ENCODE assay signal across 27 cellular contexts in the genomic region with DNA sequence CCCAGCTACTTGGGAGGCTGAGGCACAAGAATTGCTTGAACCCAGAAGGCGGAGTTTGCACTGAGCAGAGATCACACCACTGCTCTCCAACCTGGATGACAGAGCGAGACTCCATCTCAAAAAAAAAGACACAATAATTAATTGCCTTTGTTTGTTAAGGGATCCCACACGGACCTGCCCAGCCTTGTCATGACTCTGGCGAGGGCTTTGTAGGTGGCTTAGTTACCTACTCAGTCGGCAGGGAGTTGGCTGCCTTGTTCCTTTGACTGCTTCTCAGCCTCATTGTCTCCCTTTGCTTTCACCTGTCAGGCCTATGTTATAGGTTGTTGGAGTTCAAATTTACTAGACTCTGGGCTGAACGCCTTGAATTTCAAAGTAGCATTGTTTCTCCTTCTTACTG.
"Had no signal": no experiment of that assay in that cellular context is flagged by ENCODE, and none has a peak within 500 bp of the region (broad histone marks: within the 10 kb centered on the region; RNA-seq: fewer than 3 reads in every experiment).

No MANE protein-coding gene starts in this region.

- H3K27me3 ChIP-seq: ascending aorta, cardiac muscle cell had no signal

- DNase-seq: activated B cell treated with CpG ODN at 0.5 μM for 24 hours; activated CD4-positive, alpha-beta memory T cell treated with anti-CD3 and anti-CD28 coated beads for 36 hours; activated CD4-positive, alpha-beta T cell treated with anti-CD3 and anti-CD28 coated beads for 4 hours; activated CD4-positive, alpha-beta T cell treated with anti-CD3 and anti-CD28 coated beads, Interleukin-2, amount 10 ng/mL, durations not matched to agents 24 days and 14 days; activated CD4-positive, alpha-beta T cell treated with anti-CD3 and anti-CD28 coated beads, Interleukin-2, amount 50 U/mL, for 1 hour; activated CD4-positive, alpha-beta T cell treated with anti-CD3 and anti-CD28 coated beads, Interleukin-2, amount 50 U/mL, for 4 hours; activated CD4-positive, CD25-positive, alpha-beta regulatory T cell treated with anti-CD3 and anti-CD28 coated beads, Interleukin-2, amount 50 U/mL, for 72 hours; activated CD8-positive, alpha-beta memory T cell treated with anti-CD3 and anti-CD28 coated beads, Interleukin-2, amount 50 U/mL, for 4 hours; activated CD8-positive, alpha-beta T cell treated with anti-CD3 and anti-CD28 coated beads for 36 hours; activated effector memory CD4-positive, alpha-beta T cell treated with Interleukin-2 at 50 U/mL for 16 hours; activated gamma-delta T cell; activated naive CD4-positive, alpha-beta T cell treated with anti-CD3 and anti-CD28 coated beads, Interleukin-2, amount 10 ng/mL, durations not matched to agents 7 days and 5 days; activated naive CD4-positive, alpha-beta T cell treated with Interleukin-2 at 50 U/mL for 16 hours; activated naive CD8-positive, alpha-beta T cell treated with anti-CD3 and anti-CD28 coated beads, Interleukin-2, amount 10 ng/mL, durations not matched to agents 7 days and 5 days; activated naive CD8-positive, alpha-beta T cell treated with anti-CD3 and anti-CD28 coated beads, Interleukin-2, amount 50 U/mL, for 24 hours; activated T-cell treated with anti-CD3 and anti-CD28 coated beads for 4 hours; activated T-cell treated with anti-CD3 and anti-CD28 coated beads, Interleukin-2, amount 50 U/mL, for 1 hour; activated T-cell treated with anti-CD3 and anti-CD28 coated beads, Interleukin-2, amount 50 U/mL, for 4 hours; activated T-cell treated with anti-CD3 and anti-CD28 coated beads, Interleukin-2, amount 50 U/mL, for 72 hours; amygdala; anterior cingulate cortex; cerebellar nuclear complex; T-helper 1 cell; T-helper 2 cell; T-helper 9 cell had no signal

- H3K9me3 ChIP-seq: ascending aorta had no signal

- ATAC-seq: activated CD8-positive, alpha-beta T cell treated with anti-CD3 and anti-CD28 coated beads for 36 hours; activated naive CD8-positive, alpha-beta T cell treated with anti-CD3 and anti-CD28 coated beads, Interleukin-2, amount 50 U/mL, for 24 hours; activated T-cell treated with anti-CD3 and anti-CD28 coated beads, Interleukin-2, amount 50 U/mL, for 4 hours; activated T-cell treated with anti-CD3 and anti-CD28 coated beads, Interleukin-2, amount 50 U/mL, for 72 hours had no signal

- H3K4me3 ChIP-seq: ascending aorta, cardiac muscle cell had no signal

- H3K27ac ChIP-seq: ascending aorta, cardiac muscle cell had no signal
